ENCODE assay signal across 9 cellular contexts in the genomic region with DNA sequence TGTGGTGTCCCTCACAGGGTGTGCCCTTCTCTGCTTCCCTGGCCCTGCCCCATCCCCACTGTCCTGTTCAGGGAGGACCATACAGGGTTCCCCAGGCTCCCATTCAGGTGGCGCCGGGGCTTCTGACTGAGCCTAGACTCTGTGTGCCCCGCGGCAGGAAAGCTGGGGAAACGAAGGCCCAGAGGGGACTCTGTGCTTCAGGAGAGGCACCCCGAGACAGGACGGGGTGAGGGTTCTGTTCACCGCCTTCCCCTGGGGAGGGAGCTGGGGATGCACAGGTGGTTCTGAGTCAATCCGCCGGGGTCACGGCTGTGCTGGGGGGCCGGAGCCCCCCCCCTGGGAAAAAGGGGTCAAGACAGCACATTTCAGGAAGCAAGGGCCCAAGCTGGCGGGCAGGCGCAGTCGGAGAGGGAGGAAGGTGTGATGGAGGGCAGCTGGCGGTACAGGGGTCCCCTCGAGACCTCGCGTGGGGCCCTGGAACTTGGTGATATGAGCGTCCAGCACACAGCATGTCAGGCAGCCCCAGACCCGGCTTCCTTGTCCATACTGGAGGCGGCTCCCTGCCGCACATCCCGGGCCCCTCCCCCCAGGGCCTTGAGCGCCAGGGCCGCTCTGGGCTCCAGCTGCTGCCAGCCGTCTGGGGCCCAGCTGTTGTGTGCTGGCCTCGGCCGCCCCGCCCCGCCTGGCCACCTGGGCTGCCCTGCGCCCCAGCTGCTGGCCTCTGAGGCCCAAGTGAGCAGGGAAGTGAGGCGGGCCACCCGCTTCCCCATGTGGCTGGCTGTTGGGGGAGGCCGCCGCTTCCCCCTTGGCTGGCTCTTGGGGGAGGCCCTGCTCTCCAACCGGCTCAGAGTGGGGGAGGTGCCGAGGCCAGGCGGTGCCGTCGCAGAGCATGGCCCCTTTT. TPM values are rescaled to one million over a fixed set of nuclear protein-coding genes. Genes with fewer than 3 reads are reported as not detected.
DNase-seq lines count a peak whose midpoint lies in the region; ATAC-seq and TF ChIP-seq lines count a peak whose summit lies in the region.
"Had no signal": no experiment of that assay in that cellular context is flagged by ENCODE, and none has a peak within 500 bp of the region (broad histone marks: within the 10 kb centered on the region; RNA-seq: fewer than 3 reads in every experiment).

No MANE protein-coding gene starts in this region.

- no peak overlapping the region for H2AFZ ChIP-seq in hepatocyte

- no peak overlapping the region for H3K27ac Mint-ChIP-seq in stimulated activated naive B cell treated with anti-CD40 and anti-IgM and Interleukin-4, amounts not matched to agents 10 μg/mL and 1 μg/mL and 100 μg/mL, for 72 hours
- H3K27ac Mint-ChIP-seq in endothelial cell (ENCODE audit: unreplicated experiment), result no peak overlapping the region
- H3K27ac Mint-ChIP-seq in effector memory CD8-positive, alpha-beta T cell, result no peak overlapping the region

- no peak overlapping the region for H3K4me3 ChIP-seq in hepatocyte

- ATAC-seq in stimulated activated naive B cell treated with anti-CD40 and anti-IgM and Interleukin-4, amounts not matched to agents 10 μg/mL and 1 μg/mL and 100 μg/mL, for 72 hours (replicated peaks), result peak; percentile 48 to 61
- no peak for ATAC-seq in effector memory CD8-positive, alpha-beta T cell (replicated peaks)

- H4K20me1 ChIP-seq in hepatocyte (ENCODE audit: insufficient read depth, poor library complexity, severe bottlenecking), result no peaks in the 10 kb centered on the region

- peaks cover 18 to 34% of the 10 kb centered on the region in 2 donors for H3K27me3 Mint-ChIP-seq in stimulated activated naive B cell treated with anti-CD40 and anti-IgM and Interleukin-4, amounts not matched to agents 10 μg/mL and 1 μg/mL and 100 μg/mL, for 72 hours
- H3K27me3 Mint-ChIP-seq in endothelial cell (ENCODE audit: unreplicated experiment), result peaks cover 23% of the 10 kb centered on the region
- H3K27me3 Mint-ChIP-seq in effector memory CD8-positive, alpha-beta T cell, result peaks cover 10 to 35% of the 10 kb centered on the region in 2 donors

- H3K36me3 ChIP-seq in hepatocyte (replicated peaks; ENCODE audit: insufficient read depth, low read depth), result no peaks in the 10 kb centered on the region

- H3K4me2 ChIP-seq in hepatocyte, result peak overlapping the region; percentile 65

- 59% methylated on average over 32 of the region's 41 CpGs for WGBS in hepatocyte (ENCODE audit: low lambda C conversion rate, missing lambda C conversion rate)

- H3K9me2 ChIP-seq in hepatocyte (replicated peaks; ENCODE audit: insufficient read depth), result no peaks in the 10 kb centered on the region

- H3K9me3 Mint-ChIP-seq in stimulated activated naive B cell treated with anti-CD40 and anti-IgM and Interleukin-4, amounts not matched to agents 10 μg/mL and 1 μg/mL and 100 μg/mL, for 72 hours, result no peaks in the 10 kb centered on the region
- no peaks in the 10 kb centered on the region for H3K9me3 Mint-ChIP-seq in endothelial cell (ENCODE audit: unreplicated experiment)
- H3K9me3 Mint-ChIP-seq in effector memory CD8-positive, alpha-beta T cell, result no peaks in the 10 kb centered on the region

- H3K27ac ChIP-seq in hepatocyte, result peak overlapping the region; percentile 12

- H3K4me3 Mint-ChIP-seq in stimulated activated naive B cell treated with anti-CD40 and anti-IgM and Interleukin-4, amounts not matched to agents 10 μg/mL and 1 μg/mL and 100 μg/mL, for 72 hours, result peak overlapping the region; percentile 29 to 74
- H3K4me3 Mint-ChIP-seq in endothelial cell (ENCODE audit: unreplicated experiment), result no peak overlapping the region
- H3K4me3 Mint-ChIP-seq in effector memory CD8-positive, alpha-beta T cell, result peak overlapping the region in 1 of 2 donors; percentile 33

- DNase-seq in NCI-H2029 (lab: John Stamatoyannopoulos, UW) (peak; percentile 25), NCI-H2029 treated with DMSO at 0.1 percent for 48 hours (lab: John Stamatoyannopoulos, UW) (no peak), SHP77 treated with DMSO at 0.1 percent for 48 hours (lab: John Stamatoyannopoulos, UW) (peak; percentile 71), hepatocyte (ENCODE audit: low spot score) (peak; percentile 80), endothelial cell (ENCODE audit: low spot score) (no peak)
- DNase-seq in stimulated activated naive B cell treated with anti-CD40 and anti-IgM and Interleukin-4, amounts not matched to agents 10 μg/mL and 1 μg/mL and 100 μg/mL, for 72 hours, result peak; percentile 47
- no peak for DNase-seq in effector memory CD8-positive, alpha-beta T cell
- no peak for DNase-seq in stimulated activated CD4-positive, alpha-beta T cell treated with anti-CD3 and anti-CD28 coated beads, Interleukin-1b, Interleukin-23, amount 100 ng/mL, for 48 hours

- H3K79me2 ChIP-seq in hepatocyte, result no peaks in the 10 kb centered on the region

- no peaks in the 10 kb centered on the region for H3K36me3 Mint-ChIP-seq in stimulated activated naive B cell treated with anti-CD40 and anti-IgM and Interleukin-4, amounts not matched to agents 10 μg/mL and 1 μg/mL and 100 μg/mL, for 72 hours
- H3K36me3 Mint-ChIP-seq in endothelial cell (ENCODE audit: low read depth, unreplicated experiment), result no peaks in the 10 kb centered on the region
- H3K36me3 Mint-ChIP-seq in effector memory CD8-positive, alpha-beta T cell (ENCODE audit: insufficient read depth), result peaks cover 5% of the 10 kb centered on the region

- H3K4me1 Mint-ChIP-seq in stimulated activated naive B cell treated with anti-CD40 and anti-IgM and Interleukin-4, amounts not matched to agents 10 μg/mL and 1 μg/mL and 100 μg/mL, for 72 hours, result peaks cover 10 to 28% of the 10 kb centered on the region in 2 donors
- no peaks in the 10 kb centered on the region for H3K4me1 Mint-ChIP-seq in endothelial cell (ENCODE audit: unreplicated experiment)
- peaks cover 3 to 13% of the 10 kb centered on the region in 2 donors for H3K4me1 Mint-ChIP-seq in effector memory CD8-positive, alpha-beta T cell (ENCODE audit: low read depth in 2 of 2)

- peaks cover 31% of the 10 kb centered on the region for H3K27me3 ChIP-seq in hepatocyte

- TF ChIP-seq CTCF in hepatocyte (IDR thresholded peaks at IDR 0.05; ENCODE audit: poor library complexity) (no peak), endothelial cell (IDR thresholded peaks at IDR 0.05; ENCODE audit: unreplicated experiment) (no peak)

- peaks cover 23% of the 10 kb centered on the region for H3K4me1 ChIP-seq in hepatocyte (ENCODE audit: insufficient read depth)

- H3K9me3 ChIP-seq in hepatocyte (ENCODE audit: low read depth), result no peaks in the 10 kb centered on the region

RNA-seq across cellular contexts. Expression of gene NOTUM, which starts 5.6 kb away (rescaled TPM):
- 1.0 and 1.8 TPM in 2 replicates for total RNA-seq in hepatocyte
- 1.2 and 4.7 TPM in 2 replicates for polyA plus RNA-seq in hepatocyte
- total RNA-seq in endothelial cell (ENCODE audit: unreplicated experiment), result not detected
- total RNA-seq: epithelial cell of proximal tubule had no signal

RNA-seq across cellular contexts. Expression of gene ASPSCR1, which starts 10.8 kb away (rescaled TPM):
- 27.5 and 28.4 TPM in 2 replicates for total RNA-seq in hepatocyte
- 45.9 and 56.8 TPM in 2 replicates for polyA plus RNA-seq in hepatocyte
- 25.6 TPM for total RNA-seq in endothelial cell (ENCODE audit: unreplicated experiment)

RNA-seq across cellular contexts. Expression of gene MYADML2, which starts 19.6 kb away (rescaled TPM):
- not detected in 2 replicates for total RNA-seq in hepatocyte
- polyA plus RNA-seq in hepatocyte, result 0.06 TPM in 2 replicates
- not detected for total RNA-seq in endothelial cell (ENCODE audit: unreplicated experiment)
- total RNA-seq: epithelial cell of proximal tubule had no signal

RNA-seq across cellular contexts. Expression of gene PYCR1, which starts 29.5 kb away (rescaled TPM):
- 109 and 113 TPM in 2 replicates for total RNA-seq in hepatocyte
- 149 and 162 TPM in 2 replicates for polyA plus RNA-seq in hepatocyte
- total RNA-seq in endothelial cell (ENCODE audit: unreplicated experiment), result 24.4 TPM

RNA-seq across cellular contexts. Expression of gene MAFG, which starts 39.1 kb away (rescaled TPM):
- total RNA-seq in hepatocyte (18.1 and 21.3 TPM in 2 replicates), endothelial cell (ENCODE audit: unreplicated experiment) (23.6 TPM)
- polyA plus RNA-seq in hepatocyte, result 28.5 and 37.4 TPM in 2 replicates

Comparison
In these comparisons a context has a peak if more than half of its experiments do, and no peak if none do; other contexts are left out.
1. DNase-seq: peak in NCI-H2029 (single experiment), SHP77 treated with DMSO at 0.1 percent for 48 hours (single experiment), hepatocyte (single experiment) and stimulated activated naive B cell treated with anti-CD40 and anti-IgM and Interleukin-4, amounts not matched to agents 10 μg/mL and 1 μg/mL and 100 μg/mL, for 72 hours (single experiment); none in NCI-H2029 treated with DMSO at 0.1 percent for 48 hours (single experiment), endothelial cell (single experiment), effector memory CD8-positive, alpha-beta T cell (0 of 3) and stimulated activated CD4-positive, alpha-beta T cell treated with anti-CD3 and anti-CD28 coated beads, Interleukin-1b, Interleukin-23, amount 100 ng/mL, for 48 hours (single experiment).